In genomic region chr20:46607849-46608497, GRCh38 we compare ENCODE assay signal across 1 cellular context.
TF ChIP-seq lines count a peak whose summit lies in the region.

No MANE protein-coding gene starts in this region.

TF ChIP-seq in HepG2, 621 proteins besides CTCF, POLR2A, EP300 and RAD21 (continued from another document and continues in another):
- TF ChIP-seq DMTF1 (CRISPR knock-in tag; IDR thresholded peaks at IDR 0.05) (no peak), CENPX (CRISPR knock-in tag; IDR thresholded peaks at IDR 0.05) (no peak), PRPF4 (IDR thresholded peaks at IDR 0.05; ENCODE audit: low read depth, low read length, poor library complexity, severe bottlenecking) (no peak), MXI1 (IDR thresholded peaks at IDR 0.05; ENCODE audit: borderline replicate concordance, low read depth, low read length) (no peak), ZMYM4 (CRISPR knock-in tag; IDR thresholded peaks at IDR 0.05) (no peak), CEBPB (IDR thresholded peaks at IDR 0.05; ENCODE audit: borderline replicate concordance, low read depth, low read length) (peak; percentile 93), PPARG (CRISPR knock-in tag; conservative IDR thresholded peaks at IDR 0.05) (peak; percentile 47; the same call in 1 of the 2 replicates), GZF1 (CRISPR knock-in tag; IDR thresholded peaks at IDR 0.05) (no peak), MAZ (IDR thresholded peaks at IDR 0.05; ENCODE audit: borderline replicate concordance, low read depth, low read length) (no peak), MAZ (CRISPR knock-in tag; IDR thresholded peaks at IDR 0.05; ENCODE audit: low read depth) (no peak), KAT8 (CRISPR knock-in tag; IDR thresholded peaks at IDR 0.05) (no peak), SMAD3 (CRISPR knock-in tag; IDR thresholded peaks at IDR 0.05) (0 out of 2 replicates have a peak, but pooled peaks have one; percentile 2), SP4 (CRISPR knock-in tag; IDR thresholded peaks at IDR 0.05) (0 out of 2 replicates have a peak, but pooled peaks have one; percentile 45), CHCHD3 (CRISPR knock-in tag; IDR thresholded peaks at IDR 0.05) (no peak), U2AF1 (optimal IDR thresholded peaks at IDR 0.05; ENCODE audit: low read depth, low read length) (no peak), TERF1 (CRISPR knock-in tag; IDR thresholded peaks at IDR 0.05) (no peak), NPAS2 (CRISPR knock-in tag; IDR thresholded peaks at IDR 0.05; ENCODE audit: borderline replicate concordance) (no peak), ATF6 (CRISPR knock-in tag; conservative IDR thresholded peaks at IDR 0.05) (0 out of 2 replicates have a peak, but pooled peaks have one; percentile 71), FOXA1 (IDR thresholded peaks at IDR 0.05) (no peak), FOXA1 (CRISPR knock-in tag; IDR thresholded peaks at IDR 0.05) (peak; percentile 77), NFATC3 (CRISPR knock-in tag; IDR thresholded peaks at IDR 0.05) (no peak), ZNF44 (CRISPR knock-in tag; IDR thresholded peaks at IDR 0.05) (peak; percentile 72; the same call in 1 of the 2 replicates), ATF3 (CRISPR knock-in tag; IDR thresholded peaks at IDR 0.05) (no peak), ARHGAP35 (CRISPR knock-in tag; IDR thresholded peaks at IDR 0.05; ENCODE audit: borderline replicate concordance) (no peak), ARID3A (IDR thresholded peaks at IDR 0.05; ENCODE audit: low read depth, low read length) (peak; percentile 15; the same call in 1 of the 2 replicates), TBL1XR1 (IDR thresholded peaks at IDR 0.05; ENCODE audit: borderline replicate concordance, low read length, partially characterized antibody) (no peak), PAWR (CRISPR knock-in tag; IDR thresholded peaks at IDR 0.05; ENCODE audit: borderline replicate concordance) (no peak), ZNF576 (CRISPR knock-in tag; IDR thresholded peaks at IDR 0.05) (no peak), GRHL1 (CRISPR knock-in tag; conservative IDR thresholded peaks at IDR 0.05) (no peak), ISL2 (CRISPR knock-in tag; IDR thresholded peaks at IDR 0.05) (no peak), GMEB1 (CRISPR knock-in tag; IDR thresholded peaks at IDR 0.05; ENCODE audit: borderline replicate concordance) (peak; percentile 35; the same call in 1 of the 2 replicates), PLSCR1 (CRISPR knock-in tag; IDR thresholded peaks at IDR 0.05; ENCODE audit: borderline replicate concordance) (no peak), AHDC1 (CRISPR knock-in tag; IDR thresholded peaks at IDR 0.05; ENCODE audit: borderline replicate concordance) (0 out of 2 replicates have a peak, but pooled peaks have one; percentile 61), ZNF20 (CRISPR knock-in tag; IDR thresholded peaks at IDR 0.05) (0 out of 2 replicates have a peak, but pooled peaks have one; percentile 61), FOXP4 (CRISPR knock-in tag; IDR thresholded peaks at IDR 0.05) (peak; percentile 41), RBFOX2 (IDR thresholded peaks at IDR 0.05; ENCODE audit: low read depth, low read length) (no peak), NRL (CRISPR knock-in tag; IDR thresholded peaks at IDR 0.05; ENCODE audit: borderline replicate concordance) (no peak)
